ENCODE assay signal across 12 cellular contexts in the genomic region with DNA sequence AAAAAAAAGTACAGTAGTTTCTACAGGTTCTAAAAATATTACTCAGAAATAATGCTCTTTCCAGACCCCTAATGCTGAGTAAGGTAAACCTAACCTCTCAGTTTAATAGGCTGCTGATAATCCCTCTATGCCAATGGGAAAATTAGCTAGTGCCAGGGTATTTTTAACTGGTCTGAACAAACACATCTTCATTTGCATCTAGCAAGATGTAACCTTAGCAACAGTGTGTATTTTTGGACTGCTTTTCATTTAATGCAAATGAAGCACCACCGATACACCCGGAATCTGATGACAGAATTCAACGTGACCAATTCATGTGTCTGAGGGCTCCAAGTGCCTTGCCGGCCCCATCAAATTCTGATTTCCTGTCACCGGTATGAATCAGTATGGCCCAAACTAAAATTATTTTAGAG. TPM values are rescaled to one million over a fixed set of nuclear protein-coding genes. Genes with fewer than 3 reads are reported as not detected.
A peak's percentile ranks its signal among the peaks of the same experiment; 100 is the strongest.
DNase-seq lines count a peak whose midpoint lies in the region; ATAC-seq and TF ChIP-seq lines count a peak whose summit lies in the region.
"Had no signal": no experiment of that assay in that cellular context is flagged by ENCODE, and none has a peak within 500 bp of the region (broad histone marks: within the 10 kb centered on the region; RNA-seq: fewer than 3 reads in every experiment).

No MANE protein-coding gene starts in this region.

- no peaks in the 10 kb centered on the region for H3K4me1 Mint-ChIP-seq in activated CD4-positive, alpha-beta T cell treated with anti-CD3 and anti-CD28 coated beads, Interleukin-2, amount 10 ng/mL, durations not matched to agents 24 days and 14 days

- peak; percentile 64 for ATAC-seq in HG02870 (IDR thresholded peaks at IDR 0.05; ENCODE audit: unreplicated experiment)
- ATAC-seq: Panc1, sciatic nerve had no signal

- no peak overlapping the region for H3K4me3 ChIP-seq in osteoblast (ENCODE audit: insufficient read depth, low read length)
- H3K4me3 ChIP-seq: lung had no signal

- no peaks in the 10 kb centered on the region for H3K36me3 ChIP-seq in osteoblast (ENCODE audit: insufficient read depth, low read length)

- no peak overlapping the region for H3K4me2 ChIP-seq in osteoblast (ENCODE audit: insufficient read depth, low read length)

- peak; percentile 18 for DNase-seq in activated CD4-positive, alpha-beta T cell treated with anti-CD3 and anti-CD28 coated beads, Interleukin-2, amount 10 ng/mL, durations not matched to agents 24 days and 14 days
- DNase-seq in activated CD4-positive, alpha-beta T cell treated with anti-CD3 and anti-CD28 coated beads for 48 hours: no peak
- DNase-seq in NCI-H526 treated with DMSO at 0.1 percent for 48 hours (lab: John Stamatoyannopoulos, UW) (peak; percentile 100), osteoblast (ENCODE audit: insufficient read length, low spot score, missing footprints) (no peak), RPMI8226 (no peak), SK-N-DZ (ENCODE audit: low spot score) (no peak)
- DNase-seq: activated CD4-positive, alpha-beta T cell treated with anti-CD3 and anti-CD28 coated beads, Interleukin-2, amount 50 U/mL, for 4 hours had no signal

- H4K20me1 ChIP-seq in osteoblast (ENCODE audit: insufficient read depth, low read length): no peaks in the 10 kb centered on the region

- H3K27me3 Mint-ChIP-seq in activated CD4-positive, alpha-beta T cell treated with anti-CD3 and anti-CD28 coated beads, Interleukin-2, amount 10 ng/mL, durations not matched to agents 24 days and 14 days: peaks cover 4% of the 10 kb centered on the region

- no peak for TF ChIP-seq CTCF in osteoblast (IDR thresholded peaks at IDR 0.05; ENCODE audit: extremely low read depth, low read depth, low read length)

- H2AFZ ChIP-seq in osteoblast (ENCODE audit: low read length): no peak overlapping the region

- H3K9me3 Mint-ChIP-seq in activated CD4-positive, alpha-beta T cell treated with anti-CD3 and anti-CD28 coated beads, Interleukin-2, amount 10 ng/mL, durations not matched to agents 24 days and 14 days: no peaks in the 10 kb centered on the region

- H3K27ac ChIP-seq in temporal lobe (ENCODE audit: low read depth, low read length) (peak overlapping the region; percentile 36), osteoblast (ENCODE audit: low read depth, low read length) (no peak overlapping the region)

- intact Hi-C loops in activated CD4-positive, alpha-beta T cell treated with anti-CD3 and anti-CD28 coated beads, Interleukin-2, amount 10 ng/mL, durations not matched to agents 24 days and 14 days (cut with micrococcal nuclease): no loop called here

- no peaks in the 10 kb centered on the region for H3K27me3 ChIP-seq in osteoblast (ENCODE audit: insufficient read depth, low read length)

- H3K4me1 ChIP-seq in osteoblast (ENCODE audit: insufficient read depth, low read length): no peaks in the 10 kb centered on the region

- H3K27ac Mint-ChIP-seq in activated CD4-positive, alpha-beta T cell treated with anti-CD3 and anti-CD28 coated beads, Interleukin-2, amount 10 ng/mL, durations not matched to agents 24 days and 14 days: no peak overlapping the region

- no peaks in the 10 kb centered on the region for H3K36me3 Mint-ChIP-seq in activated CD4-positive, alpha-beta T cell treated with anti-CD3 and anti-CD28 coated beads, Interleukin-2, amount 10 ng/mL, durations not matched to agents 24 days and 14 days (ENCODE audit: low read depth)

- H3K4me3 Mint-ChIP-seq in activated CD4-positive, alpha-beta T cell treated with anti-CD3 and anti-CD28 coated beads, Interleukin-2, amount 10 ng/mL, durations not matched to agents 24 days and 14 days: no peak overlapping the region

- H3K9me3 ChIP-seq in osteoblast (ENCODE audit: low read depth, low read length): no peaks in the 10 kb centered on the region

- H3K79me2 ChIP-seq in osteoblast (ENCODE audit: insufficient read depth, low read length): no peaks in the 10 kb centered on the region

RNA-seq across cellular contexts. Expression of gene CYRIA, which starts 47.4 kb away (rescaled TPM):
- 1.7 and 1.8 TPM in 2 replicates for total RNA-seq in activated CD4-positive, alpha-beta T cell treated with anti-CD3 and anti-CD28 coated beads, Interleukin-2, amount 10 ng/mL, durations not matched to agents 24 days and 14 days
- total RNA-seq in temporal lobe: 189 TPM
- 1.8 and 2.2 TPM in 2 replicates for total RNA-seq in osteoblast
- 1.3 and 1.5 TPM in 2 replicates for polyA plus RNA-seq in SK-N-DZ (2014; cell fraction: cytosol; rRNA removed)
- 1.2 and 1.5 TPM in 2 replicates for polyA plus RNA-seq in SK-N-DZ (2014; cell fraction: nucleus; rRNA removed)

Comparison
In these comparisons a context has a peak if more than half of its experiments do, and no peak if none do; other contexts are left out.
1. DNase-seq: peak in activated CD4-positive, alpha-beta T cell treated with anti-CD3 and anti-CD28 coated beads, Interleukin-2, amount 10 ng/mL, durations not matched to agents 24 days and 14 days (single experiment) and NCI-H526 treated with DMSO at 0.1 percent for 48 hours (single experiment); none in activated CD4-positive, alpha-beta T cell treated with anti-CD3 and anti-CD28 coated beads for 48 hours (single experiment), osteoblast (single experiment), RPMI8226 (single experiment) and SK-N-DZ (single experiment).
2. RNA of gene CYRIA, which starts 47.4 kb away (total RNA-seq): 189 TPM in temporal lobe (single experiment); 1.8 to 2.2 TPM in osteoblast and 1.7 to 1.8 TPM in activated CD4-positive, alpha-beta T cell treated with anti-CD3 and anti-CD28 coated beads, Interleukin-2, amount 10 ng/mL, durations not matched to agents 24 days and 14 days; every median in the first group is over 10 times any median in the second.